In genomic region chr6:83948851-83949250, GRCh38 we compare ENCODE assay signal across 28 cellular contexts.
"Had no signal": no experiment of that assay in that cellular context is flagged by ENCODE, and none has a peak within 500 bp of the region (broad histone marks: within the 10 kb centered on the region; RNA-seq: fewer than 3 reads in every experiment).

No MANE protein-coding gene starts in this region.

- H3K27ac ChIP-seq: epithelial cell of prostate, esophagus muscularis mucosa, prostate gland, skin epidermis, spleen, testis, tibial nerve, upper lobe of left lung had no signal

- H3K4me3 Mint-ChIP-seq: dendritic cell treated with granulocyte-macrophage colony-stimulating factor and Interleukin-4, amounts not matched to agents 40 ng/mL and 50 ng/mL, for 4 days; endodermal cell; naive thymus-derived CD4-positive, alpha-beta T cell; nephron; stimulated activated memory B cell treated with anti-CD40 and anti-IgM and Interleukin-4, amounts not matched to agents 10 μg/mL and 1 μg/mL and 100 μg/mL, for 72 hours had no signal

- DNase-seq: effector CD8-positive, alpha-beta T cell; endodermal cell; foreskin melanocyte; glutamatergic neuron; mesendoderm; midbrain; naive thymus-derived CD4-positive, alpha-beta T cell; nucleus accumbens; right cardiac atrium; spleen; stimulated activated CD4-positive, alpha-beta T cell treated with anti-CD3 and anti-CD28 coated beads, Interleukin-4, amount 100 ng/mL, for 4 hours; stimulated activated naive CD8-positive, alpha-beta T cell treated with anti-CD3 and anti-CD28 coated beads, Interleukin-15, Interleukin-2, amounts not matched to agents 100 U/mL and 50 U/mL, for 24 hours; substantia nigra; testis; upper lobe of left lung had no signal

- H3K27me3 Mint-ChIP-seq: dendritic cell treated with granulocyte-macrophage colony-stimulating factor and Interleukin-4, amounts not matched to agents 40 ng/mL and 50 ng/mL, for 4 days; naive thymus-derived CD4-positive, alpha-beta T cell; stimulated activated memory B cell treated with anti-CD40 and anti-IgM and Interleukin-4, amounts not matched to agents 10 μg/mL and 1 μg/mL and 100 μg/mL, for 72 hours had no signal

- ATAC-seq: left lobe of liver; naive thymus-derived CD4-positive, alpha-beta T cell; right cardiac atrium; stimulated activated memory B cell treated with anti-CD40 and anti-IgM and Interleukin-4, amounts not matched to agents 10 μg/mL and 1 μg/mL and 100 μg/mL, for 72 hours; stimulated activated naive CD8-positive, alpha-beta T cell treated with anti-CD3 and anti-CD28 coated beads, Interleukin-15, Interleukin-2, amounts not matched to agents 100 U/mL and 50 U/mL, for 24 hours had no signal

- H3K9me3 ChIP-seq: prostate gland, testis had no signal

- H3K36me3 ChIP-seq: esophagus muscularis mucosa, prostate gland, upper lobe of left lung had no signal

- H3K27me3 ChIP-seq: esophagus muscularis mucosa, spleen, testis, tibial nerve, upper lobe of left lung had no signal

- H3K4me1 Mint-ChIP-seq: nephron had no signal

- FAIRE-seq: colon, keratinocyte, urothelium cell line had no signal

- H3K27ac Mint-ChIP-seq: dendritic cell treated with granulocyte-macrophage colony-stimulating factor and Interleukin-4, amounts not matched to agents 40 ng/mL and 50 ng/mL, for 4 days; endodermal cell; naive thymus-derived CD4-positive, alpha-beta T cell; nephron; stimulated activated memory B cell treated with anti-CD40 and anti-IgM and Interleukin-4, amounts not matched to agents 10 μg/mL and 1 μg/mL and 100 μg/mL, for 72 hours had no signal

- H3K4me1 ChIP-seq: esophagus muscularis mucosa, prostate gland, spleen, testis, tibial nerve, upper lobe of left lung had no signal

- H3K4me3 ChIP-seq: esophagus muscularis mucosa, lung, prostate gland, skin epidermis, spleen, testis, tibial nerve, upper lobe of left lung had no signal
